In genomic region chr3:69143055-69143454, GRCh38 we compare ENCODE assay signal across 18 cellular contexts. TPM values are rescaled to one million over a fixed set of nuclear protein-coding genes. Genes with fewer than 3 reads are reported as not detected.
DNase-seq lines count a peak whose midpoint lies in the region; ATAC-seq and TF ChIP-seq lines count a peak whose summit lies in the region.
"Had no signal": no experiment of that assay in that cellular context is flagged by ENCODE, and none has a peak within 500 bp of the region (broad histone marks: within the 10 kb centered on the region; RNA-seq: fewer than 3 reads in every experiment).

No MANE protein-coding gene starts in this region.

- DNase-seq in MCF 10A (ENCODE audit: unreplicated experiment): no peak
- DNase-seq in breast epithelium (ENCODE audit: low spot score in 2 of 2): no peak
- no peak for DNase-seq in mammary epithelial cell
- no peak for DNase-seq in left ventricle myocardium inferior
- DNase-seq in HPDE6-E6E7 (ENCODE audit: extremely low spot score): no peak
- DNase-seq: CD4-positive, CD25-positive, alpha-beta regulatory T cell; DMS79 treated with DMSO at 0.1 percent for 48 hours; KG1; MM.1S; NCI-H446 treated with DMSO at 0.1 percent for 48 hours; SK-N-SH; SW 1271 had no signal

- ATAC-seq in HG03139 (IDR thresholded peaks at IDR 0.05; ENCODE audit: unreplicated experiment) (no peak), HG03342 (IDR thresholded peaks at IDR 0.05; ENCODE audit: unreplicated experiment) (no peak)

- H3K9me3 ChIP-seq in breast epithelium (no peaks in the 10 kb centered on the region), mammary epithelial cell (replicated peaks; ENCODE audit: insufficient read depth, low read length) (no peaks in the 10 kb centered on the region), left ventricle myocardium inferior (replicated peaks) (no peaks in the 10 kb centered on the region)
- H3K9me3 ChIP-seq: BLaER1, SK-N-SH had no signal

- TF ChIP-seq CTCF in MCF 10A (IDR thresholded peaks at IDR 0.05; ENCODE audit: unreplicated experiment): no peak
- no peak for TF ChIP-seq CTCF in breast epithelium (IDR thresholded peaks at IDR 0.05)
- no peak for TF ChIP-seq CTCF in mammary epithelial cell (conservative IDR thresholded peaks at IDR 0.05 in 1 of 2, IDR thresholded peaks at IDR 0.05 in 1 of 2; ENCODE audit: extremely low read depth in 1 of 2, insufficient read depth in 1 of 2, low read depth in 1 of 2, low read length in 2 of 2)
- TF ChIP-seq CTCF in nephron (IDR thresholded peaks at IDR 0.05; ENCODE audit: unreplicated experiment in 3 of 3): no peak
- TF ChIP-seq CTCF in left ventricle myocardium inferior (IDR thresholded peaks at IDR 0.05; ENCODE audit: borderline replicate concordance): no peak

- H3K4me3 Mint-ChIP-seq in MCF 10A (ENCODE audit: unreplicated experiment): no peak overlapping the region
- H3K4me3 Mint-ChIP-seq in nephron: no peak overlapping the region
- H3K4me3 Mint-ChIP-seq: CD4-positive, CD25-positive, alpha-beta regulatory T cell had no signal

- no peaks in the 10 kb centered on the region for H3K79me2 ChIP-seq in mammary epithelial cell (ENCODE audit: insufficient read depth, low read length)

- 81% methylated on average over 2 of the region's 2 CpGs for WGBS in mammary epithelial cell (ENCODE audit: low coverage, missing lambda C conversion rate)

- intact Hi-C loops in MCF 10A (cut with micrococcal nuclease) (no loop called here), breast epithelium (cut with DNase I; ENCODE audit: low total_unique reads) (no loop called here), mammary epithelial cell (cut with micrococcal nuclease) (no loop called here), left ventricle myocardium inferior (cut with micrococcal nuclease) (no loop called here)

- H3K27me3 ChIP-seq in breast epithelium (no peaks in the 10 kb centered on the region), mammary epithelial cell (ENCODE audit: insufficient read depth, low read length) (no peaks in the 10 kb centered on the region), left ventricle myocardium inferior (ENCODE audit: low read depth) (no peaks in the 10 kb centered on the region)
- H3K27me3 ChIP-seq: BLaER1 had no signal

- H3K4me2 ChIP-seq in mammary epithelial cell (ENCODE audit: insufficient read depth, low read depth, low read length): no peak overlapping the region
- H3K4me2 ChIP-seq: BLaER1, SK-N-SH had no signal

- TF ChIP-seq POLR2A in breast epithelium (IDR thresholded peaks at IDR 0.05): no peak

- BruUV-seq in MCF 10A (replicated peaks; lab: Mats Ljungman, UMichigan) (TSS peak; percentile 99), mammary epithelial cell (replicated peaks; lab: Mats Ljungman, UMichigan) (TSS peak; percentile 86)

- H3K27me3 Mint-ChIP-seq in MCF 10A (ENCODE audit: insufficient read depth, unreplicated experiment) (no peaks in the 10 kb centered on the region), nephron (ENCODE audit: low read depth) (no peaks in the 10 kb centered on the region)

- H4K20me1 ChIP-seq in mammary epithelial cell (ENCODE audit: insufficient read depth, low read length): no peaks in the 10 kb centered on the region
- H4K20me1 ChIP-seq: BLaER1 had no signal

- no peak overlapping the region for H3K27ac ChIP-seq in breast epithelium
- H3K27ac ChIP-seq in mammary epithelial cell (ENCODE audit: insufficient read depth, low read depth, low read length): no peak overlapping the region
- no peak overlapping the region for H3K27ac ChIP-seq in left ventricle myocardium inferior (replicated peaks)
- H3K27ac ChIP-seq: BLaER1 had no signal

- no peaks in the 10 kb centered on the region for H3K4me1 ChIP-seq in breast epithelium
- H3K4me1 ChIP-seq in mammary epithelial cell (ENCODE audit: insufficient read depth, low read length): no peaks in the 10 kb centered on the region
- peaks cover 4% of the 10 kb centered on the region for H3K4me1 ChIP-seq in left ventricle myocardium inferior

- H3K4me3 ChIP-seq in breast epithelium (no peak overlapping the region), mammary epithelial cell (replicated peaks in 1 of 3; ENCODE audit: insufficient read depth in 1 of 3, low read depth in 2 of 3, low read length in 3 of 3) (no peak overlapping the region), left ventricle myocardium inferior (no peak overlapping the region)
- H3K4me3 ChIP-seq: BLaER1 had no signal

- POLR2A ChIA-PET in MCF 10A (lab: Yijun Ruan, JAX): no interaction called here

- in situ Hi-C loops in mammary epithelial cell (cut with MboI; ENCODE audit: low sequenced_read_pairs in 2 of 2): no loop called here

- no peak overlapping the region for H2AFZ ChIP-seq in mammary epithelial cell (ENCODE audit: low read depth, low read length)

- H3K9me3 Mint-ChIP-seq in MCF 10A (ENCODE audit: unreplicated experiment) (no peaks in the 10 kb centered on the region), nephron (no peaks in the 10 kb centered on the region)

- dilution Hi-C loops in mammary epithelial cell (cut with HindIII; ENCODE audit: low sequenced_read_pairs): no loop called here

- peaks cover 18% of the 10 kb centered on the region for H3K4me1 Mint-ChIP-seq in MCF 10A (ENCODE audit: insufficient read depth, unreplicated experiment)
- peaks cover 28% of the 10 kb centered on the region for H3K4me1 Mint-ChIP-seq in nephron
- H3K4me1 Mint-ChIP-seq: CD4-positive, CD25-positive, alpha-beta regulatory T cell had no signal

- no peaks in the 10 kb centered on the region for H3K36me3 ChIP-seq in breast epithelium
- H3K36me3 ChIP-seq in mammary epithelial cell (ENCODE audit: insufficient read depth, low read length): no peaks in the 10 kb centered on the region
- no peaks in the 10 kb centered on the region for H3K36me3 ChIP-seq in left ventricle myocardium inferior
- H3K36me3 ChIP-seq: BLaER1 had no signal

- no peak overlapping the region for H3K9ac ChIP-seq in mammary epithelial cell (ENCODE audit: insufficient read depth, low read length)
- H3K9ac ChIP-seq: BLaER1, SK-N-SH had no signal

- H3K36me3 Mint-ChIP-seq in MCF 10A (ENCODE audit: insufficient read depth, unreplicated experiment) (no peaks in the 10 kb centered on the region), nephron (ENCODE audit: low read depth) (no peaks in the 10 kb centered on the region)
- H3K36me3 Mint-ChIP-seq: CD4-positive, CD25-positive, alpha-beta regulatory T cell had no signal

- H3K27ac Mint-ChIP-seq in MCF 10A (ENCODE audit: low read depth, unreplicated experiment) (no peak overlapping the region), nephron (peak overlapping the region in 2 of 3 experiments; percentile 44 to 45)

- CTCF ChIA-PET in MCF 10A (lab: Yijun Ruan, JAX) (no interaction called here), mammary epithelial cell (lab: Charles Lee; ENCODE audit: low non-redundant PET) (no interaction called here)

RNA-seq across cellular contexts. Expression of gene LMOD3, which starts 20.7 kb away (rescaled TPM):
- total RNA-seq in MCF 10A (2022) (not detected in 2 replicates), breast epithelium (not detected), mammary epithelial cell (not detected), left ventricle myocardium inferior (154 TPM)
- not detected for polyA plus RNA-seq in mammary epithelial cell
- polyA minus RNA-seq in mammary epithelial cell: not detected
- total RNA-seq: CD4-positive, CD25-positive, alpha-beta regulatory T cell; H4 had no signal
- polyA plus RNA-seq: AG04450, SK-N-SH had no signal

RNA-seq across cellular contexts. Expression of gene ARL6IP5, which starts 58.3 kb away (rescaled TPM):
- total RNA-seq in MCF 10A (2022) (50.0 and 81.6 TPM in 2 replicates), breast epithelium (100 to 1,000 TPM; 123 to 210 (median 174) TPM), mammary epithelial cell (100 to 1,000 TPM in 1 of 2 donors, 10 to 100 TPM in 1; 74.7 to 116 TPM), left ventricle myocardium inferior (193 TPM)
- polyA plus RNA-seq in mammary epithelial cell: 77.6 TPM
- polyA minus RNA-seq in mammary epithelial cell: 96.9 TPM

Comparison
In these comparisons a context has a peak if more than half of its experiments do, and no peak if none do; other contexts are left out.
1. RNA of gene LMOD3, which starts 20.7 kb away (total RNA-seq): 154 TPM in left ventricle myocardium inferior (single experiment); not detected in mammary epithelial cell, not detected in MCF 10A and not detected in breast epithelium; every median in the first group is over 100 times any median in the second.